24 cellular contexts compared by ENCODE assay signal in the genomic region with DNA sequence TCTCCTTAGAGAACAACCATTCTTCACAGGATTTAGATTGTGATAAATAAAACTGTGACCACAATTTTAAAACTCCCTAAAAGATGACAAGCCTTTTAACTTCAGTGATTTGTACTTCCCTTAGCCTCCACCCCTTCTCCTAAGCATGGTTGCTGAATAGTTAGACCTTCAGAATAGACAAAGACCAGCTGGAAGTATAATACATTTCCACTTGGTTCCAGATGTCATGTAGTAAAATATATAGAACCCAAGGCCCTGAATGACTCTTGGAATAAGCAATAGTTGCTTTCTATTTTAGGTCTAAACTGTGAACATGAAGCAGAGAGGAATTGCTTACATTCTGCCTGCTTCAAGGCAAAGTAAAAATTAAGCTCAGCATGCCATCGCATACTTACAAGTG.
"Had no signal": no experiment of that assay in that cellular context is flagged by ENCODE, and none has a peak within 500 bp of the region (broad histone marks: within the 10 kb centered on the region; RNA-seq: fewer than 3 reads in every experiment).

No MANE protein-coding gene starts in this region.

- H3K27ac Mint-ChIP-seq: immature natural killer cell; memory B cell; mesothelial cell of epicardium; naive thymus-derived CD8-positive, alpha-beta T cell; stimulated activated naive CD8-positive, alpha-beta T cell treated with anti-CD3 and anti-CD28 coated beads, Interleukin-15, amount 100 ng/mL, for 72 hours; type B pancreatic cell had no signal

- H3K9me3 ChIP-seq: mucosa of descending colon, pancreas, right lobe of liver, suprapubic skin had no signal

- H3K36me3 Mint-ChIP-seq: immature natural killer cell, memory B cell, mesothelial cell of epicardium, type B pancreatic cell had no signal

- H3K4me3 Mint-ChIP-seq: immature natural killer cell; memory B cell; mesothelial cell of epicardium; naive thymus-derived CD8-positive, alpha-beta T cell; stimulated activated naive CD8-positive, alpha-beta T cell treated with anti-CD3 and anti-CD28 coated beads, Interleukin-15, amount 100 ng/mL, for 72 hours; type B pancreatic cell had no signal

- DNase-seq: dorsolateral prefrontal cortex; effector CD4-positive, alpha-beta T cell; foreskin keratinocyte; glutamatergic neuron; hypothalamus; immature natural killer cell; islet precursor cell; kidney glomerular epithelial cell; mucosa of descending colon; naive thymus-derived CD8-positive, alpha-beta T cell; pancreas; right lobe of liver; stimulated activated CD4-positive, alpha-beta T cell treated with anti-CD3 and anti-CD28 coated beads, Interleukin-12 subunit alpha, Interleukin-12 subunit beta, amount 100 ng/mL, for 4 hours; stimulated activated CD4-positive, alpha-beta T cell treated with anti-CD3 and anti-CD28 coated beads, Interleukin-1b, Interleukin-23, amount 100 ng/mL, for 48 hours; stimulated activated CD4-positive, alpha-beta T cell treated with anti-CD3 and anti-CD28 coated beads, Interleukin-4, amount 100 ng/mL, for 1 hour; stimulated activated CD8-positive, alpha-beta memory T cell treated with anti-CD3 and anti-CD28 coated beads, Interleukin-4, amount 100 ng/mL, for 48 hours; stimulated activated naive CD4-positive, alpha-beta T cell; stimulated activated naive CD8-positive, alpha-beta T cell treated with anti-CD3 and anti-CD28 coated beads, Interleukin-15, amount 100 ng/mL, for 72 hours had no signal

- H3K27me3 Mint-ChIP-seq: stimulated activated naive CD8-positive, alpha-beta T cell treated with anti-CD3 and anti-CD28 coated beads, Interleukin-15, amount 100 ng/mL, for 72 hours; type B pancreatic cell had no signal

- H3K27me3 ChIP-seq: dorsolateral prefrontal cortex, foreskin keratinocyte, pancreas, right lobe of liver, suprapubic skin had no signal

- H3K36me3 ChIP-seq: pancreas, right lobe of liver, suprapubic skin had no signal

- H3K27ac ChIP-seq: dorsolateral prefrontal cortex, foreskin keratinocyte, pancreas, right lobe of liver, suprapubic skin had no signal

- H3K9me3 Mint-ChIP-seq: immature natural killer cell; memory B cell; mesothelial cell of epicardium; naive thymus-derived CD8-positive, alpha-beta T cell; stimulated activated naive CD8-positive, alpha-beta T cell treated with anti-CD3 and anti-CD28 coated beads, Interleukin-15, amount 100 ng/mL, for 72 hours; type B pancreatic cell had no signal

- H3K4me2 ChIP-seq: smooth muscle cell had no signal

- H3K4me1 ChIP-seq: foreskin keratinocyte, right lobe of liver had no signal

- H3K4me3 ChIP-seq: dorsolateral prefrontal cortex, lung, mucosa of descending colon, pancreas, right lobe of liver, smooth muscle cell, suprapubic skin had no signal
